8 cellular contexts compared by ENCODE assay signal in genomic region chr12:1591029-1591428, GRCh38. TPM values are rescaled to one million over a fixed set of nuclear protein-coding genes. Genes with fewer than 3 reads are reported as not detected.
DNase-seq lines count a peak whose midpoint lies in the region; ATAC-seq, FAIRE-seq and TF ChIP-seq lines count a peak whose summit lies in the region.

No MANE protein-coding gene starts in this region.

- H3K4me3 ChIP-seq in A549, result 0 out of 3 replicates have a peak overlapping the region, but pooled peaks have one; percentile 14
- H3K4me3 ChIP-seq in HEK293 (ENCODE audit: low read depth, low read length), result peak overlapping the region; percentile 43
- peak overlapping the region; percentile 45 for H3K4me3 ChIP-seq in right cardiac atrium (ENCODE audit: low read length)
- peak overlapping the region in 4 of 5 donors; percentile 29 to 59 (median 48) for H3K4me3 ChIP-seq in subcutaneous abdominal adipose tissue (ENCODE audit: low read depth in 1 of 5, low read length in 5 of 5)

- TF ChIP-seq RAD21 in A549 (conservative IDR thresholded peaks at IDR 0.05 in 1 of 2, IDR thresholded peaks at IDR 0.05 in 1 of 2), result no peak

- no peak for TF ChIP-seq POLR2A in A549 (IDR thresholded peaks at IDR 0.05; ENCODE audit: low read length)

- H3K4me3 Mint-ChIP-seq in activated T-helper 1 cell treated with anti-CD3 and anti-CD28 coated beads, Interleukin-12 subunit alpha, Interleukin-12 subunit beta, Interleukin-2, Interleukin-4 antibody, amounts not matched to agents 30 ng/mL and 10 ng/mL and 1 ng/mL, durations not matched to agents 14 hours and 24 hours and 36 hours, result peak overlapping the region; percentile 74

- H3K27me3 Mint-ChIP-seq in activated T-helper 1 cell treated with anti-CD3 and anti-CD28 coated beads, Interleukin-12 subunit alpha, Interleukin-12 subunit beta, Interleukin-2, Interleukin-4 antibody, amounts not matched to agents 30 ng/mL and 10 ng/mL and 1 ng/mL, durations not matched to agents 14 hours and 24 hours and 36 hours (ENCODE audit: insufficient read depth), result no peaks in the 10 kb centered on the region

- H3K27ac ChIP-seq in A549 (no peak overlapping the region), HEK293 (ENCODE audit: extremely low read depth, low read depth, low read length) (peak overlapping the region; percentile 78), right cardiac atrium (ENCODE audit: low read length) (peak overlapping the region; percentile 86), subcutaneous abdominal adipose tissue (ENCODE audit: low read depth, low read length) (peak overlapping the region; percentile 19)

- CTCF ChIA-PET in A549 (lab: Yijun Ruan, JAX) (interaction anchor here (0.7 to 6.1 kb wide), 2 partner anchors 8 to 473 kb away, joined by 3 to 73 read pairs; no protein-coding TSS in a partner anchor), HEK293 (lab: Yijun Ruan, JAX) (no interaction called here)

- H3K4me1 ChIP-seq in A549, result peaks cover 38% of the 10 kb centered on the region
- H3K4me1 ChIP-seq in HEK293 (ENCODE audit: control insufficient read depth, insufficient read depth, low read length), result peaks cover 32% of the 10 kb centered on the region
- H3K4me1 ChIP-seq in right cardiac atrium (ENCODE audit: control insufficient read depth, insufficient read depth, low read length), result peaks cover 7% of the 10 kb centered on the region
- peaks cover 13 to 69% (median 60%) of the 10 kb centered on the region in 5 donors for H3K4me1 ChIP-seq in subcutaneous abdominal adipose tissue (ENCODE audit: control insufficient read depth in 5 of 5, insufficient read depth in 5 of 5, low read length in 5 of 5)

- intact Hi-C loops in activated T-helper 1 cell treated with anti-CD3 and anti-CD28 coated beads, Interleukin-12 subunit alpha, Interleukin-12 subunit beta, Interleukin-2, Interleukin-4 antibody, amounts not matched to agents 30 ng/mL and 10 ng/mL and 1 ng/mL, durations not matched to agents 14 hours and 24 hours and 36 hours (cut with micrococcal nuclease), result loop anchor here (1.0 to 10.0 kb wide), 10 partner anchors 14 to 1206 kb away; partner anchors contain the start of genes ADIPOR2, B4GALNT3, KDM5A and RAD52
- intact Hi-C loops in right cardiac atrium (cut with DNase I), result no loop called here

- peaks cover 26% of the 10 kb centered on the region for H3K36me3 Mint-ChIP-seq in activated T-helper 1 cell treated with anti-CD3 and anti-CD28 coated beads, Interleukin-12 subunit alpha, Interleukin-12 subunit beta, Interleukin-2, Interleukin-4 antibody, amounts not matched to agents 30 ng/mL and 10 ng/mL and 1 ng/mL, durations not matched to agents 14 hours and 24 hours and 36 hours (ENCODE audit: low read depth)

- DNase-seq in A549 (ENCODE audit: low read depth in 1 of 2, low spot score in 1 of 2) (peak; percentile 40 to 67), right cardiac atrium (no peak), GM20000 (ENCODE audit: low spot score) (no peak), 8988T (no peak)
- DNase-seq in activated T-helper 1 cell treated with anti-CD3 and anti-CD28 coated beads, Interleukin-12 subunit alpha, Interleukin-12 subunit beta, Interleukin-2, Interleukin-4 antibody, amounts not matched to agents 30 ng/mL and 10 ng/mL and 1 ng/mL, durations not matched to agents 14 hours and 24 hours and 36 hours (ENCODE audit: low spot score), result no peak

- no peaks in the 10 kb centered on the region for H3K27me3 ChIP-seq in right cardiac atrium (ENCODE audit: control insufficient read depth, insufficient read depth)
- H3K27me3 ChIP-seq in subcutaneous abdominal adipose tissue (ENCODE audit: control insufficient read depth in 5 of 5, insufficient read depth in 4 of 5, low read length in 5 of 5), result no peaks in the 10 kb centered on the region

- peak overlapping the region; percentile 95 for H3K4me2 ChIP-seq in A549

- no peak for ATAC-seq in A549
- ATAC-seq in right cardiac atrium, result no peak
- ATAC-seq in HG03565 (IDR thresholded peaks at IDR 0.05; ENCODE audit: unreplicated experiment), result no peak

- no peak for TF ChIP-seq EP300 in A549 (IDR thresholded peaks at IDR 0.05)

- TF ChIP-seq CTCF in A549 (IDR thresholded peaks at IDR 0.05) (no peak), HEK293 (tag by site-specific recombination; IDR thresholded peaks at IDR 0.05) (0 out of 2 replicates have a peak, but pooled peaks have one; percentile 33), GM20000 (IDR thresholded peaks at IDR 0.05; ENCODE audit: extremely low read depth, missing control alignments) (no peak)

- H3K9me3 ChIP-seq in A549, result no peaks in the 10 kb centered on the region
- no peaks in the 10 kb centered on the region for H3K9me3 ChIP-seq in HEK293 (ENCODE audit: control insufficient read depth, insufficient read depth, low read depth, low read length)
- H3K9me3 ChIP-seq in right cardiac atrium (ENCODE audit: control insufficient read depth, low read length), result no peaks in the 10 kb centered on the region
- H3K9me3 ChIP-seq in subcutaneous abdominal adipose tissue (ENCODE audit: control insufficient read depth in 5 of 5, low read length in 5 of 5), result no peaks in the 10 kb centered on the region

- peaks cover 64% of the 10 kb centered on the region for H3K4me1 Mint-ChIP-seq in activated T-helper 1 cell treated with anti-CD3 and anti-CD28 coated beads, Interleukin-12 subunit alpha, Interleukin-12 subunit beta, Interleukin-2, Interleukin-4 antibody, amounts not matched to agents 30 ng/mL and 10 ng/mL and 1 ng/mL, durations not matched to agents 14 hours and 24 hours and 36 hours (ENCODE audit: low read depth)

- H3K36me3 ChIP-seq in HEK293 (ENCODE audit: control insufficient read depth in 2 of 2, insufficient read depth in 1 of 2, low read length in 2 of 2) (peaks cover 0 to 6% of the 10 kb centered on the region in 2 experiments; a peak in 1 of 3 replicates), subcutaneous abdominal adipose tissue (ENCODE audit: control insufficient read depth in 5 of 5, insufficient read depth in 5 of 5, low read length in 5 of 5) (peaks cover 0 to 2% (median 0%) of the 10 kb centered on the region in 5 donors)

- H3K27ac Mint-ChIP-seq in activated T-helper 1 cell treated with anti-CD3 and anti-CD28 coated beads, Interleukin-12 subunit alpha, Interleukin-12 subunit beta, Interleukin-2, Interleukin-4 antibody, amounts not matched to agents 30 ng/mL and 10 ng/mL and 1 ng/mL, durations not matched to agents 14 hours and 24 hours and 36 hours, result peak overlapping the region; percentile 78

- 54% methylated on average over 4 of the region's 4 CpGs for WGBS in A549 (ENCODE audit: missing lambda C conversion rate)
- WGBS in right cardiac atrium, result 15% methylated on average over 4 of the region's 4 CpGs

- peak overlapping the region in 2 of 5 donors; percentile 65 to 68 for H3K9ac ChIP-seq in subcutaneous abdominal adipose tissue (ENCODE audit: low read length in 5 of 5)

- no peak for FAIRE-seq in A549 (lab: Jason Lieb, UNC)

- POLR2A ChIA-PET in A549 (lab: Yijun Ruan, JAX), result no interaction called here
- POLR2A ChIA-PET in HEK293 (lab: Yijun Ruan, JAX), result interaction anchor here (0.8 to 3.3 kb wide), 3 partner anchors 9 to 15 kb away, joined by 3 to 22 read pairs (median 4); no protein-coding TSS in a partner anchor

- no peaks in the 10 kb centered on the region for H3K9me3 Mint-ChIP-seq in activated T-helper 1 cell treated with anti-CD3 and anti-CD28 coated beads, Interleukin-12 subunit alpha, Interleukin-12 subunit beta, Interleukin-2, Interleukin-4 antibody, amounts not matched to agents 30 ng/mL and 10 ng/mL and 1 ng/mL, durations not matched to agents 14 hours and 24 hours and 36 hours

TF ChIP-seq in A549, 52 proteins besides CTCF, POLR2A, EP300 and RAD21 (continues in another document):
- TF ChIP-seq HEYL (CRISPR knock-in tag; IDR thresholded peaks at IDR 0.05), result no peak
- no peak for TF ChIP-seq FOSL2 (IDR thresholded peaks at IDR 0.05)
- TF ChIP-seq FOSL2 (CRISPR knock-in tag; IDR thresholded peaks at IDR 0.05), result no peak
- no peak for TF ChIP-seq CHD4 (IDR thresholded peaks at IDR 0.05; ENCODE audit: borderline replicate concordance)

RNA-seq across cellular contexts. Expression of gene FBXL14, which starts 3.4 kb away (rescaled TPM):
- polyA plus RNA-seq in A549 (2011; rRNA removed) (6.7 and 8.2 TPM in 2 replicates), A549 (2017; fragmentation: RNase III; extraction: RNeasy Plus Mini Kit Qiagen cat#74134 plus additional on column Dnase treatment) (6.5 to 8.1 TPM (median 7.1 TPM) in 3 replicates), right cardiac atrium (4.7 TPM)
- polyA plus RNA-seq in A549 (2012; cell fraction: cytosol; rRNA removed), result 19.5 and 28.3 TPM in 2 replicates
- polyA plus RNA-seq in A549 (2012; cell fraction: nucleus; rRNA removed), result 12.6 and 21.7 TPM in 2 replicates
- 10.7 and 17.9 TPM in 2 replicates for polyA minus RNA-seq in A549 (2011; rRNA and poly(A)+ RNA removed)
- total RNA-seq in activated T-helper 1 cell treated with anti-CD3 and anti-CD28 coated beads, Interleukin-12 subunit alpha, Interleukin-12 subunit beta, Interleukin-2, Interleukin-4 antibody, amounts not matched to agents 30 ng/mL and 10 ng/mL and 1 ng/mL, durations not matched to agents 14 hours and 24 hours and 36 hours, result 19.4 and 20.4 TPM in 2 replicates
- 1 to 10 TPM; 6.5 to 8.3 (median 8.0) TPM for total RNA-seq in right cardiac atrium

RNA-seq across cellular contexts. Expression of gene WNT5B, which starts 38.0 kb away (rescaled TPM):
- polyA plus RNA-seq in A549 (2011; rRNA removed), result 1.3 TPM in 2 replicates
- polyA plus RNA-seq in A549 (2012; cell fraction: cytosol; rRNA removed), result 1.0 and 2.1 TPM in 2 replicates
- polyA plus RNA-seq in A549 (2012; cell fraction: nucleus; rRNA removed), result 4.0 and 4.2 TPM in 2 replicates
- 1.0 to 1.6 TPM (median 1.5 TPM) in 3 replicates for polyA plus RNA-seq in A549 (2017; fragmentation: RNase III; extraction: RNeasy Plus Mini Kit Qiagen cat#74134 plus additional on column Dnase treatment)
- 1.4 and 2.9 TPM in 2 replicates for polyA minus RNA-seq in A549 (2011; rRNA and poly(A)+ RNA removed)
- 1.1 and 2.0 TPM in 2 replicates for total RNA-seq in activated T-helper 1 cell treated with anti-CD3 and anti-CD28 coated beads, Interleukin-12 subunit alpha, Interleukin-12 subunit beta, Interleukin-2, Interleukin-4 antibody, amounts not matched to agents 30 ng/mL and 10 ng/mL and 1 ng/mL, durations not matched to agents 14 hours and 24 hours and 36 hours
- 1 to 10 TPM; 1.7 to 3.6 (median 2.6) TPM for total RNA-seq in right cardiac atrium
- polyA plus RNA-seq in right cardiac atrium, result 1.7 TPM

Comparison
In these comparisons a context has a peak if more than half of its experiments do, and no peak if none do; other contexts are left out.
1. DNase-seq: peak in A549 (2 of 2); none in activated T-helper 1 cell treated with anti-CD3 and anti-CD28 coated beads, Interleukin-12 subunit alpha, Interleukin-12 subunit beta, Interleukin-2, Interleukin-4 antibody, amounts not matched to agents 30 ng/mL and 10 ng/mL and 1 ng/mL, durations not matched to agents 14 hours and 24 hours and 36 hours (single experiment), right cardiac atrium (0 of 3), GM20000 (single experiment) and 8988T (single experiment).
2. H3K27ac ChIP-seq: peak in HEK293 (single experiment), right cardiac atrium (single experiment) and subcutaneous abdominal adipose tissue (single experiment); none in A549 (0 of 2).
3. Of the 5 proteins assayed by ChIP-seq in both HEK293 and A549: peak only in HEK293: CTCF; only in A549: none; in both: none; in neither: 4.
4. Peak in every context shown above with its lines, with median percentiles within 50 percentile points of each other: H3K4me3 ChIP-seq.